8 cellular contexts compared by ENCODE assay signal in the genomic region with DNA sequence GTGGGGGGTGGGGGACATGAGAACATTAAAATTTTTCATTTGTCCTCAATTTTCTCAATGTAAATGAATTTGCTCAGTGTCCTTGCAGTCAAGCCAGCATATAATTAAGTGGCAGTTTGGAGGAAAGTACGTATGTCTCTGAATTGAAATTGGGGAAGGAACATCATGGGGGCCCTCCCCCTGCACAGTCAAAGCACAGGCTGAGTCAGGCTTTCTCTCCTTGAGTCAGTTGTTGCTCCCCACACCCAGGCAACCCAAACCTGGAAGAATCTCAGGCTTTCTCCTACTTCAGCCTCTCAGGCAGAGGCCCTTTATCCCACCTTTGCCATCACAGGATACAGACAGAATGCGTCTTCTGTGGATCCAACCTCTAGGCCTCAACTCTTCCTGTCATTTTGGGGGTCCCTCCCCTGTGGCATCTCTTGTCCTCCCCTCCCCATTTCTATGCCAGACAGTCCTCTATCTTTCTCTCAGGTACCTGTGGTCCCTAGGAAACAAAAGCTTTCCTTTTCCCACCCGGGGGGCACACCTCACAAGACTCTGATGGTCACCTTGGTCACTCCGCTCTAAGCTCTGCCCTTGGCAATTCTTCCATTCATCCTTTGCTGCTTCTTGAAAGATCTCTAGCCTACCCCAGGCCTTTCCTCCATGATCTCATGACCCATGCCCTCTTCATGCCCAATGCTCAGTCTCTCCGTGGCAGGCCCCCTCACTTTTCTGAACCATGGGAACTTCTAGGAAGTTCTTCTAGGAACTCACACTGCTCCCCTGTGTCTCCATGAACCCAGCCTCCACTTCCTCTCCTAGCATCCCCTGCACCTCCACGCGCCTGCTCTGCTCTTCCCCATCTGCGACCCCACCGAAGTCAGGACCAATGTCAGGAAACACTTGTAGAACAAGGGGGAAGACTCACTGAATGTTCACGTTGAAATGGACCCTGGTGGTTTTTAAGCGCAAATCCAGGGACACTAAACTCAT. TPM values are rescaled to one million over a fixed set of nuclear protein-coding genes. Genes with fewer than 3 reads are reported as not detected.
A peak's percentile ranks its signal among the peaks of the same experiment; 100 is the strongest.
DNase-seq lines count a peak whose midpoint lies in the region; ATAC-seq and TF ChIP-seq lines count a peak whose summit lies in the region.

No MANE protein-coding gene starts in this region.

- 89 to 91% methylated on average over 6 to 9 of the region's 11 CpGs for WGBS in gastroesophageal sphincter (ENCODE audit: low coverage in 1 of 2), 2 donors

- H3K36me3 Mint-ChIP-seq in mesothelial cell of epicardium = peaks cover 6% of the 10 kb centered on the region
- peaks cover 6% of the 10 kb centered on the region for H3K36me3 Mint-ChIP-seq in Calu3 (ENCODE audit: insufficient read depth, unreplicated experiment)

- no peak overlapping the region for H3K4me3 ChIP-seq in gastroesophageal sphincter

- CTCF ChIA-PET in Calu3 (lab: Charles Lee) = no interaction called here

- no TSS peak for BruUV-seq in Calu3 (replicated peaks; lab: Mats Ljungman, UMichigan)

- no peaks in the 10 kb centered on the region for H3K9me3 ChIP-seq in gastroesophageal sphincter

- peak; percentile 36 for DNase-seq in NCI-H226
- DNase-seq in mesothelial cell of epicardium (ENCODE audit: low spot score in 2 of 2, unreplicated experiment in 2 of 2) = no peak
- DNase-seq in Calu3 = no peak
- no peak for DNase-seq in COLO829 (ENCODE audit: low spot score)
- DNase-seq in NCI-H2029 (lab: John Stamatoyannopoulos, UW) = no peak

- TF ChIP-seq POLR2A in gastroesophageal sphincter (IDR thresholded peaks at IDR 0.05) = no peak

- H3K27ac ChIP-seq in gastroesophageal sphincter = peak overlapping the region in 1 of 4 donors; percentile 43

- H3K9me3 Mint-ChIP-seq in mesothelial cell of epicardium = no peaks in the 10 kb centered on the region
- H3K9me3 Mint-ChIP-seq in Calu3 (ENCODE audit: low read depth, unreplicated experiment) = no peaks in the 10 kb centered on the region

- H3K27ac Mint-ChIP-seq in mesothelial cell of epicardium (peak overlapping the region; percentile 29), Calu3 (ENCODE audit: unreplicated experiment) (no peak overlapping the region)

- H3K4me1 ChIP-seq in gastroesophageal sphincter = peaks cover 3 to 84% (median 21%) of the 10 kb centered on the region in 3 donors

- no peak for TF ChIP-seq CTCF in mesothelial cell of epicardium (IDR thresholded peaks at IDR 0.05; ENCODE audit: unreplicated experiment)
- no peak for TF ChIP-seq CTCF in Calu3 (IDR thresholded peaks at IDR 0.05; ENCODE audit: unreplicated experiment)
- no peak for TF ChIP-seq CTCF in gastroesophageal sphincter (IDR thresholded peaks at IDR 0.05)

- no peak overlapping the region for H3K4me3 Mint-ChIP-seq in mesothelial cell of epicardium
- no peak overlapping the region for H3K4me3 Mint-ChIP-seq in Calu3 (ENCODE audit: low read depth, unreplicated experiment)

- peaks cover 0 to 7% of the 10 kb centered on the region in 2 donors for H3K36me3 ChIP-seq in gastroesophageal sphincter

- H3K27me3 Mint-ChIP-seq in mesothelial cell of epicardium (ENCODE audit: low read depth) (no peaks in the 10 kb centered on the region), Calu3 (ENCODE audit: unreplicated experiment) (no peaks in the 10 kb centered on the region)

- ATAC-seq in GM18498 (IDR thresholded peaks at IDR 0.05; ENCODE audit: unreplicated experiment) (peak; percentile 63), GM21723 (IDR thresholded peaks at IDR 0.05; ENCODE audit: unreplicated experiment) (peak; percentile 69), gastroesophageal sphincter (no peak)

- no peaks in the 10 kb centered on the region for H3K27me3 ChIP-seq in gastroesophageal sphincter

- intact Hi-C loops in Calu3 (cut with micrococcal nuclease; ENCODE audit: unreplicated experiment) = no loop called here

- TF ChIP-seq EP300 in gastroesophageal sphincter (IDR thresholded peaks at IDR 0.05) = no peak

- H3K4me1 Mint-ChIP-seq in mesothelial cell of epicardium = peaks cover 49% of the 10 kb centered on the region
- peaks cover 24% of the 10 kb centered on the region for H3K4me1 Mint-ChIP-seq in Calu3 (ENCODE audit: low read depth, unreplicated experiment)

RNA-seq across cellular contexts. Expression of a gene that starts 40.4 kb away (rescaled TPM):
- total RNA-seq in mesothelial cell of epicardium (77.8 to 82.8 TPM (median 80.4 TPM) in 3 replicates), Calu3 (2022) (34.5 and 39.9 TPM in 2 replicates), gastroesophageal sphincter (10 to 100 TPM; 33.1 to 59.1 (median 43.3) TPM)
